In the genomic region with DNA sequence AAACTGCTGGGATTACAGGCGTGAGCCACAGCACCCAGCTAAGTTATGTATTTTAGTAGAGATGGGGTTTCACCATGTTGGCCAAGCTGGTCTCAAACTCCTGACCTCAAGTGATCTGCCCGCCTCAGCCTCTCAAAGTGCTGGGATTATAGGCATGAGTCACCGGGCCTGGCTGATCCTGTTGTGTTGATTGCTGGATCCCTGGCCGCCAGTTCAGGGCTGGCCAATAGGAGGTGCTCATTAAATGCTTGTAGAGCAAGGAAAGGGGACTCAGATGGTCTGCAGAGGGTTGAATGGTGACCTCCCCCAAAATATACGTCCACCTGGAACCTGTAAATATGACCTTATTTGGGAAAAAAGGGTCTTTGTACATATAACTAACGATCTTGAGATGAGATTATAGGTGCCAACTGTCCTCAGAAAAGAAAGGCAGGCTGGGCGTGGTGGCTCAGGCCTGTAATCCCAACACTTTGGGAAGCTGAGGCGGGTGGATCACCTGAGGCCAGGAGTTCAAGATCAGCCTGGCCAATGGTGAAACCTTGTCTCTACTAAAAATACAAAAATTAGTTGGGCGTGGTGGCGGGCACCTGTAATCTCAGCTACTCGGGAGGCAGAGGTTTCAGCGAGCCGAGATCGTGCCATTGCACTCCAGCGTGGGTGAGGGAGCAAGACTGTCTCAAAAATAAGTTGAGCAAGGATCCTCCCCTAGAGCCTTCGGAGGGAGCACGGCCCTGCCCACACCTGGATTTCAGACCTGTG, we compare ENCODE assay signal across 7 cellular contexts.
DNase-seq lines count a peak whose midpoint lies in the region; TF ChIP-seq lines count a peak whose summit lies in the region.
"Not testable (repeated sequence)": the region's sequence is repeated elsewhere in the genome, so short reads cannot be mapped to it uniquely, and the experiment has no call there.

No MANE protein-coding gene starts in this region.

- H3K27me3 ChIP-seq in H9 (ENCODE audit: insufficient read depth, low read length); SK-N-SH (ENCODE audit: insufficient read depth); mesendoderm (ENCODE audit: insufficient read depth, low read length, poor library complexity): not testable (repeated sequence)

- 0 out of 7 replicates have a peak overlapping the region, but pooled peaks of 1 of the 3 experiments have one; percentile 66 for H3K27ac Mint-ChIP-seq in H9

- not testable (repeated sequence) for H3K56ac ChIP-seq in H9 (ENCODE audit: insufficient read length, low read depth, low read length); mesendoderm (ENCODE audit: low read length)

- no CpG with 5 or more reads among the region's 17 CpGs for WGBS in H9 (ENCODE audit: extremely low coverage, insufficient read length, low lambda C conversion rate)
- WGBS in SK-N-SH (ENCODE audit: low lambda C conversion rate) = 92% methylated on average over 15 of the region's 17 CpGs
- no CpG with 5 or more reads among the region's 17 CpGs for WGBS in mesendoderm (ENCODE audit: extremely low coverage, insufficient coverage, low lambda C conversion rate)

- H4K91ac ChIP-seq in H9 (ENCODE audit: insufficient read length, low read depth, low read length) = not testable (repeated sequence)

- not testable (repeated sequence) for H2BK12ac ChIP-seq in H9 (ENCODE audit: insufficient read length, low read depth, low read length)

- not testable (repeated sequence) for H3K4me3 Mint-ChIP-seq in H9

- H3K79me2 ChIP-seq in H9 (ENCODE audit: insufficient read depth, low read length); SK-N-SH (ENCODE audit: insufficient read depth); mesendoderm (ENCODE audit: control insufficient read depth, insufficient read depth, low read length): not testable (repeated sequence)

- not testable (repeated sequence) for H3K36me3 Mint-ChIP-seq in H9 (ENCODE audit: insufficient read depth in 1 of 3, low read depth in 3 of 3)

- H4K8ac ChIP-seq in H9 (replicated peaks; ENCODE audit: insufficient read length, low read depth, low read length); mesendoderm (ENCODE audit: low read depth, low read length): not testable (repeated sequence)

- not testable (repeated sequence) for H3K23ac ChIP-seq in H9 (ENCODE audit: insufficient read length, low read depth, low read length); mesendoderm (ENCODE audit: low read length)

- H3K4ac ChIP-seq in H9 (ENCODE audit: low read depth, low read length); mesendoderm (ENCODE audit: low read depth, low read length): not testable (repeated sequence)

- POLR2A ChIA-PET in SK-N-SH (lab: Yijun Ruan, JAX) = not testable (repeated sequence)

- not testable (repeated sequence) for H3K9ac ChIP-seq in H9 (ENCODE audit: extremely low read depth, insufficient read length, low read length); SK-N-SH; mesendoderm (ENCODE audit: low read length)

- H2AFZ ChIP-seq in H9 (ENCODE audit: low read length); SK-N-SH (ENCODE audit: low read depth): not testable (repeated sequence)

- not testable (repeated sequence) for H3K36me3 ChIP-seq in SK-N-SH (replicated peaks in 1 of 2; ENCODE audit: control insufficient read depth in 1 of 2, insufficient read depth in 2 of 2, low read length in 1 of 2); mesendoderm (ENCODE audit: control insufficient read depth, insufficient read depth, low read length)

- CTCF ChIA-PET in SK-N-SH (lab: Yijun Ruan, JAX) = interaction anchor here (0.7 to 0.9 kb wide), 2 partner anchors 10 to 337 kb away, joined by 3 to 4 read pairs; no protein-coding TSS in a partner anchor

- H4K20me1 ChIP-seq in H9 (ENCODE audit: control insufficient read depth, insufficient read depth, insufficient read length); SK-N-SH (ENCODE audit: insufficient read depth): not testable (repeated sequence)

- peaks cover 10 to 13% of the 10 kb centered on the region in 2 experiments for H3K4me1 Mint-ChIP-seq in H9

- TF ChIP-seq RAD21 in SK-N-SH (IDR thresholded peaks at IDR 0.05; ENCODE audit: low read length) = not testable (repeated sequence)

- not testable (repeated sequence) for H3K79me1 ChIP-seq in H9 (ENCODE audit: insufficient read depth, low read depth, low read length, poor library complexity, severe bottlenecking); mesendoderm (ENCODE audit: low read length)

- H3K9me2 ChIP-seq in SK-N-SH = not testable (repeated sequence)

- H4K5ac ChIP-seq in H9 (ENCODE audit: insufficient read length, low read depth, low read length); mesendoderm (ENCODE audit: low read length): not testable (repeated sequence)

- TF ChIP-seq EP300 in SK-N-SH (IDR thresholded peaks at IDR 0.05; ENCODE audit: borderline replicate concordance in 1 of 2, low read depth in 1 of 2, low read length in 1 of 2) = not testable (repeated sequence)

- not testable (repeated sequence) for H3K9me3 Mint-ChIP-seq in H9

- peak; percentile 50 for TF ChIP-seq CTCF in H9 (conservative IDR thresholded peaks at IDR 0.05)
- not testable (repeated sequence) for TF ChIP-seq CTCF in NB4 (IDR thresholded peaks at IDR 0.05; ENCODE audit: low read depth, low read length); fibroblast of mammary gland (conservative IDR thresholded peaks at IDR 0.05; ENCODE audit: control insufficient read depth, insufficient read depth, low read depth, low read length)
- TF ChIP-seq CTCF in SK-N-SH (IDR thresholded peaks at IDR 0.05) = peak; percentile 13; the same call in 1 of the 2 replicates

- not testable (repeated sequence) for H2BK15ac ChIP-seq in H9 (ENCODE audit: low read depth, low read length); mesendoderm (replicated peaks; ENCODE audit: low read depth)

- not testable (repeated sequence) for H3T11ph ChIP-seq in H9 (ENCODE audit: low read length)

- not testable (repeated sequence) for H3K4me1 ChIP-seq in H9 (ENCODE audit: insufficient read depth, low read length); SK-N-SH (ENCODE audit: control insufficient read depth in 1 of 2, insufficient read depth in 2 of 2, low read depth in 1 of 2, low read length in 1 of 2); mesendoderm (ENCODE audit: control insufficient read depth, low read depth, low read length)

- H2BK20ac ChIP-seq in H9 (ENCODE audit: low read depth, low read length, poor library complexity, severe bottlenecking) = not testable (repeated sequence)

- H2AK5ac ChIP-seq in H9 (ENCODE audit: insufficient read length, low read length); mesendoderm (ENCODE audit: low read length): not testable (repeated sequence)

- DNase-seq in DMS53 (lab: John Stamatoyannopoulos, UW) (peak; percentile 21), H9 (peak; percentile 59), NB4 (ENCODE audit: low read depth) (peak; percentile 34), amniotic epithelial cell (ENCODE audit: low read depth) (peak; percentile 3), fibroblast of mammary gland (ENCODE audit: low read depth) (peak; percentile 8), mesendoderm (peak; percentile 40)
- DNase-seq in SK-N-SH = not testable (repeated sequence)

- H3K23me2 ChIP-seq in H9 (ENCODE audit: insufficient read length, low read depth, low read length, poor library complexity, severe bottlenecking) = not testable (repeated sequence)

- not testable (repeated sequence) for H3K4me2 ChIP-seq in H9 (ENCODE audit: insufficient read depth, insufficient read length, low read length); SK-N-SH; mesendoderm (ENCODE audit: low read length)

- H3K27ac ChIP-seq in H9 (ENCODE audit: insufficient read length, low read depth, low read length); SK-N-SH (ENCODE audit: low read depth in 2 of 2, low read length in 1 of 2); mesendoderm (ENCODE audit: low read depth, low read length): not testable (repeated sequence)

- not testable (repeated sequence) for H2BK5ac ChIP-seq in H9 (ENCODE audit: insufficient read length, low read length); mesendoderm (ENCODE audit: low read length)

- not testable (repeated sequence) for H3K14ac ChIP-seq in H9 (ENCODE audit: insufficient read depth, low read length)

- H3K27me3 Mint-ChIP-seq in H9 (ENCODE audit: low read depth) = not testable (repeated sequence)

- not testable (repeated sequence) for TF ChIP-seq POLR2A in NB4 (IDR thresholded peaks at IDR 0.05; ENCODE audit: extremely low read depth, insufficient read length)

- H3K4me3 ChIP-seq in NB4 (ENCODE audit: low read depth, low read length); SK-N-SH (ENCODE audit: low read depth in 2 of 2, low read length in 1 of 2); fibroblast of mammary gland (ENCODE audit: control insufficient read depth, low read depth, low read length); mesendoderm (ENCODE audit: low read length): not testable (repeated sequence)

- H3K18ac ChIP-seq in H9 (ENCODE audit: insufficient read length, low read depth, low read length); mesendoderm (ENCODE audit: low read length): not testable (repeated sequence)

- H2BK120ac ChIP-seq in H9 (ENCODE audit: low read depth, low read length, poor library complexity, severe bottlenecking); mesendoderm (ENCODE audit: low read depth, low read length): not testable (repeated sequence)

- H3K9me3 ChIP-seq in H9 (ENCODE audit: control insufficient read depth, low read depth, low read length); SK-N-SH: not testable (repeated sequence)

- H3F3A ChIP-seq in SK-N-SH (replicated peaks; ENCODE audit: insufficient read depth) = not testable (repeated sequence)
